Comparison of ENCODE assay signal across 1 cellular context in the genomic region with DNA sequence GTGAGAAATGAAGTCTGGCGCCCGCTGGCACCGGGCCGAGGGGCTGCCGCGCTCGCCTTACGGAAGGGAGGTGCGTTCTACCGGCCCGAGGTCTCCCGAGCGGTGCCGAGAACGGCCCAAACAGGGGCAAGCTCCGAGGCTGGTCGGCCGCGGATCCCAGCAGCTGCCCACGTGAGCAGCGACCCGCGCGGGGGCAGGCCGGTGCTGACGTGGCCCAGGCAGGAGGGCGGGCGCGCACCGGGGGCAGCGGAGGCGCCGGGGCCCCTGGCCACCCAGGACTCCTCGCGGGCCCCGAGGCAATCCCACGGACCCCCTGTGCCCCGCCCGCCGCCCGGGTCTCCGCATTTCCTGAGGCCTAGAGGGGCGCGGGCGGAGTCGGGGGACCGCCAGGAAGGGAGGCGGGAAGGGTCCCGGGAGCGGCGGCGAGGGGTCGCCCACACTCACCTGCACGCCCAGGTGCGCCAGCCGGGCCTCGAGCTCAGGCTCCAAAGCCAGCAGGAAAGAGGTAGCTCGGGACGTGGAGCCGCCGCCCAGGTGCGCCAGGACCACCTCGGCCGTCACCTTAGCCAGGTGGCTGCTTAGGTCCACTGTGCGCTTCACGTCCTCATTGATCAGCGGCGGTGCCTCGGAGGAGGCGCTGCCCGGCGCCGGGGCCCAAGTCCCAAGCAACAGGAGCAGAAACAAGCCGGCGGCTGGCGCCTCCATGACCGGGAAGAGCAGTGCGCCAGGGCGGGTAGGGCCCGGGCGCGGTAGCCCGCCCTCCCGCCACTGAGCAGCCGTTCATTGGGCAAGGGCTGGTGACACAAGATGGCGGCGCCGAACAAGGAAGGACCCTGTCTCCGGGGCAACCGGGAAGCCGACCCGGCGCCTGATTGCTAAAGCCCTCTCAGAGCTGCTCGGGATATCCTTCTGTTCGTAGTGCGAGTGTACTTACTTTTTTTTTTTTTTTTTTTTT.
TF ChIP-seq lines count a peak whose summit lies in the region.

TSS of gene RPN1 (minus strand) at position 723 of the 955 bp plus-strand sequence. CDS start at position 705, 18 bp downstream.

TF ChIP-seq in HCT116, 20 proteins besides CTCF, POLR2A, EP300 and RAD21 (continued from another document):
- no peak for TF ChIP-seq ATF3 (IDR thresholded peaks at IDR 0.05)
- 0 out of 2 replicates have a peak, but pooled peaks have one; percentile 13 for TF ChIP-seq SIN3A (IDR thresholded peaks at IDR 0.05; ENCODE audit: low read depth)
- no peak for TF ChIP-seq REST (IDR thresholded peaks at IDR 0.05; ENCODE audit: low read depth)
- no peak for TF ChIP-seq FOSL1 (IDR thresholded peaks at IDR 0.05; ENCODE audit: low read depth)
